Comparison of ENCODE assay signal across 10 cellular contexts in genomic region chr11:328516-329100, GRCh38. TPM values are rescaled to one million over a fixed set of nuclear protein-coding genes. Genes with fewer than 3 reads are reported as not detected.
DNase-seq lines count a peak whose midpoint lies in the region; ATAC-seq, FAIRE-seq and TF ChIP-seq lines count a peak whose summit lies in the region.
"Not testable (repeated sequence)": the region's sequence is repeated elsewhere in the genome, so short reads cannot be mapped to it uniquely, and the experiment has no call there.
"Had no signal": no experiment of that assay in that cellular context is flagged by ENCODE, and none has a peak within 500 bp of the region (broad histone marks: within the 10 kb centered on the region; RNA-seq: fewer than 3 reads in every experiment).

No MANE protein-coding gene starts in this region.

- not testable (repeated sequence) for TF ChIP-seq CTCF in OCI-LY3 (IDR thresholded peaks at IDR 0.05; ENCODE audit: low read depth, low read length); GM12878 (IDR thresholded peaks at IDR 0.05 in 2 of 3, conservative IDR thresholded peaks at IDR 0.05 in 1 of 3; ENCODE audit: control insufficient read depth in 2 of 3, extremely low read depth in 1 of 3, insufficient read depth in 1 of 3, low read depth in 3 of 3, low read length in 3 of 3); nephron (IDR thresholded peaks at IDR 0.05; ENCODE audit: unreplicated experiment in 3 of 3); testis (IDR thresholded peaks at IDR 0.05)

- H3K4me3 Mint-ChIP-seq in CD4-positive, alpha-beta memory T cell, result peak overlapping the region in 1 of 8 donors; percentile 43
- H3K4me3 Mint-ChIP-seq in activated CD4-positive, alpha-beta T cell treated with anti-CD3 and anti-CD28 coated beads, Interleukin-2, amount 10 ng/mL, durations not matched to agents 24 days and 14 days, result peak overlapping the region; percentile 69
- not testable (repeated sequence) for H3K4me3 Mint-ChIP-seq in activated T-helper 17 cell treated with anti-CD3 and anti-CD28 coated beads, Interleukin-2, amount 50 U/mL, for 72 hours
- H3K4me3 Mint-ChIP-seq in immature natural killer cell (peak overlapping the region in 1 of 5 donors; percentile 84), nephron (peak overlapping the region in 1 of 3 experiments; percentile 29)

- RAD21 ChIA-PET in GM12878 (lab: Charles Lee; ENCODE audit: unreplicated experiment), result interaction anchor here (0.8 to 5.2 kb wide), 12 partner anchors 12 to 121 kb away, joined by 3 to 68 read pairs (median 8); partner anchors contain the start of genes BET1L, IFITM2 and RIC8A

- peaks cover 33 to 87% (median 57%) of the 10 kb centered on the region in 4 donors for H3K4me1 Mint-ChIP-seq in CD4-positive, alpha-beta memory T cell
- peaks cover 58% of the 10 kb centered on the region for H3K4me1 Mint-ChIP-seq in activated CD4-positive, alpha-beta T cell treated with anti-CD3 and anti-CD28 coated beads, Interleukin-2, amount 10 ng/mL, durations not matched to agents 24 days and 14 days
- peaks cover 23% of the 10 kb centered on the region for H3K4me1 Mint-ChIP-seq in activated T-helper 17 cell treated with anti-CD3 and anti-CD28 coated beads, Interleukin-2, amount 50 U/mL, for 72 hours
- peaks cover 90 to 91% of the 10 kb centered on the region in 2 donors for H3K4me1 Mint-ChIP-seq in immature natural killer cell
- H3K4me1 Mint-ChIP-seq in nephron, result peaks cover 54% of the 10 kb centered on the region

- not testable (repeated sequence) for FAIRE-seq in GM12878 (lab: Jason Lieb, UNC)

- SMC1A ChIA-PET in GM12878 (lab: Charles Lee; ENCODE audit: uncharacterized antibody, unreplicated experiment), result interaction anchor here (0.7 to 4.5 kb wide), 12 partner anchors 12 to 78 kb away, joined by 3 to 44 read pairs (median 14); no protein-coding TSS in a partner anchor

- CTCF ChIA-PET in CD4-positive, alpha-beta memory T cell (lab: Charles Lee; ENCODE audit: partially characterized antibody), result interaction anchor here (2.1 to 2.8 kb wide), 2 partner anchors 11 to 25 kb away, joined by 10 to 18 read pairs; no protein-coding TSS in a partner anchor
- CTCF ChIA-PET in GM12878 (lab: Yijun Ruan, JAX), result interaction anchor here (0.9 to 5.4 kb wide), 10 partner anchors 12 to 39 kb away, joined by 3 to 43 read pairs (median 12); partner anchors contain the start of genes IFITM2 and PGGHG

- TF ChIP-seq POLR2A in GM12878 (IDR thresholded peaks at IDR 0.05; ENCODE audit: low read depth, low read length); testis (IDR thresholded peaks at IDR 0.05): not testable (repeated sequence)

- intact Hi-C loops in CD4-positive, alpha-beta memory T cell (cut with micrococcal nuclease); activated CD4-positive, alpha-beta T cell treated with anti-CD3 and anti-CD28 coated beads, Interleukin-2, amount 10 ng/mL, durations not matched to agents 24 days and 14 days (cut with micrococcal nuclease); GM12878 (cut with micrococcal nuclease; ENCODE audit: unreplicated experiment); testis (cut with DNase I; ENCODE audit: low total_unique reads): not testable (repeated sequence)

- ATAC-seq in activated T-helper 17 cell treated with anti-CD3 and anti-CD28 coated beads, Interleukin-2, amount 50 U/mL, for 72 hours (replicated peaks); GM12878: not testable (repeated sequence)

- H3K27ac Mint-ChIP-seq in CD4-positive, alpha-beta memory T cell, result peak overlapping the region in 4 of 7 donors; percentile 83 to 89 (median 84)
- peak overlapping the region; percentile 85 for H3K27ac Mint-ChIP-seq in activated CD4-positive, alpha-beta T cell treated with anti-CD3 and anti-CD28 coated beads, Interleukin-2, amount 10 ng/mL, durations not matched to agents 24 days and 14 days
- peak overlapping the region; percentile 62 for H3K27ac Mint-ChIP-seq in activated T-helper 17 cell treated with anti-CD3 and anti-CD28 coated beads, Interleukin-2, amount 50 U/mL, for 72 hours
- H3K27ac Mint-ChIP-seq in immature natural killer cell (peak overlapping the region; percentile 84 to 95 (median 90)), nephron (peak overlapping the region; percentile 88 to 95 (median 89))

- H3K4me2 ChIP-seq in OCI-LY3 (ENCODE audit: low read length) (peak overlapping the region; percentile 54), GM12878 (ENCODE audit: control insufficient read depth, insufficient read depth) (0 out of 2 replicates have a peak overlapping the region, but pooled peaks have one; percentile 10)

- not testable (repeated sequence) for H3K9me3 ChIP-seq in CD4-positive, alpha-beta memory T cell (ENCODE audit: control insufficient read depth in 1 of 2, low read length in 2 of 2); OCI-LY3 (ENCODE audit: insufficient read depth, low read length); GM12878 (replicated peaks; ENCODE audit: control insufficient read depth, insufficient read depth, low read length); testis

- in situ Hi-C loops in GM12878 (cut with MboI), result not testable (repeated sequence)

- H3K4me1 ChIP-seq in CD4-positive, alpha-beta memory T cell (ENCODE audit: insufficient read depth, low read length), result peaks cover 50% of the 10 kb centered on the region
- H3K4me1 ChIP-seq in OCI-LY3 (ENCODE audit: low read length), result peaks cover 56% of the 10 kb centered on the region
- H3K4me1 ChIP-seq in GM12878 (ENCODE audit: control insufficient read depth, insufficient read depth, low read length), result peaks cover 51% of the 10 kb centered on the region
- peaks cover 55% of the 10 kb centered on the region for H3K4me1 ChIP-seq in testis

- H4K20me1 ChIP-seq in OCI-LY3 (ENCODE audit: insufficient read depth, low read length); GM12878 (ENCODE audit: control insufficient read depth, insufficient read depth): not testable (repeated sequence)

- H2AFZ ChIP-seq in OCI-LY3 (ENCODE audit: low read depth, low read length); GM12878 (ENCODE audit: control insufficient read depth, low read depth, low read length): not testable (repeated sequence)

- H3K27me3 Mint-ChIP-seq in CD4-positive, alpha-beta memory T cell; activated CD4-positive, alpha-beta T cell treated with anti-CD3 and anti-CD28 coated beads, Interleukin-2, amount 10 ng/mL, durations not matched to agents 24 days and 14 days; activated T-helper 17 cell treated with anti-CD3 and anti-CD28 coated beads, Interleukin-2, amount 50 U/mL, for 72 hours; nephron (ENCODE audit: low read depth): not testable (repeated sequence)
- H3K27me3 Mint-ChIP-seq in immature natural killer cell (ENCODE audit: low read depth in 3 of 3), result peaks cover 11 to 22% (median 17%) of the 10 kb centered on the region in 3 donors

- H3K36me3 Mint-ChIP-seq in CD4-positive, alpha-beta memory T cell; activated CD4-positive, alpha-beta T cell treated with anti-CD3 and anti-CD28 coated beads, Interleukin-2, amount 10 ng/mL, durations not matched to agents 24 days and 14 days (ENCODE audit: low read depth); activated T-helper 17 cell treated with anti-CD3 and anti-CD28 coated beads, Interleukin-2, amount 50 U/mL, for 72 hours (ENCODE audit: low read depth); immature natural killer cell; nephron (ENCODE audit: low read depth): not testable (repeated sequence)

- not testable (repeated sequence) for DNase-seq in CD4-positive, alpha-beta memory T cell; GM12878 (ENCODE audit: low read depth, low spot score); immature natural killer cell; testis
- DNase-seq in activated CD4-positive, alpha-beta T cell treated with anti-CD3 and anti-CD28 coated beads, Interleukin-2, amount 10 ng/mL, durations not matched to agents 24 days and 14 days, result peak; percentile 54

- H3K9me3 Mint-ChIP-seq in CD4-positive, alpha-beta memory T cell; activated CD4-positive, alpha-beta T cell treated with anti-CD3 and anti-CD28 coated beads, Interleukin-2, amount 10 ng/mL, durations not matched to agents 24 days and 14 days; activated T-helper 17 cell treated with anti-CD3 and anti-CD28 coated beads, Interleukin-2, amount 50 U/mL, for 72 hours; immature natural killer cell; nephron: not testable (repeated sequence)

- peak overlapping the region; percentile 51; the same call in 1 of the 2 replicates for H3K9ac ChIP-seq in OCI-LY3 (ENCODE audit: low read length)
- not testable (repeated sequence) for H3K9ac ChIP-seq in GM12878 (ENCODE audit: control insufficient read depth, insufficient read depth, low read length)

- WGBS in GM12878 (ENCODE audit: insufficient coverage, insufficient replicate concordance, low lambda C conversion rate, missing lambda C conversion rate), result 91% methylated on average over 12 of the region's 15 CpGs
- 76 to 77% methylated on average over 15 of the region's 15 CpGs for WGBS in testis, 2 donors

- BruUV-seq in GM12878 (replicated peaks; lab: Mats Ljungman, UMichigan), result not testable (repeated sequence)

- not testable (repeated sequence) for H3K36me3 ChIP-seq in CD4-positive, alpha-beta memory T cell (ENCODE audit: insufficient read depth, low read length); OCI-LY3 (replicated peaks; ENCODE audit: low read depth, low read length); GM12878 (ENCODE audit: control insufficient read depth in 2 of 2, insufficient read depth in 2 of 2, low read length in 1 of 2); testis (ENCODE audit: low read depth, missing control alignments)

- POLR2A ChIA-PET in CD4-positive, alpha-beta memory T cell (lab: Charles Lee; ENCODE audit: partially characterized antibody), result interaction anchor here (1.3 to 2.1 kb wide), 6 partner anchors 12 to 41 kb away, joined by 4 to 16 read pairs (median 6); partner anchors contain the start of gene PGGHG
- POLR2A ChIA-PET in GM12878 (lab: Charles Lee), result interaction anchor here (0.6 to 6.0 kb wide), 13 partner anchors 11 to 176 kb away, joined by 3 to 86 read pairs (median 14); partner anchors contain the start of gene IFITM1

- not testable (repeated sequence) for H3K4me3 ChIP-seq in CD4-positive, alpha-beta memory T cell (ENCODE audit: low read length in 2 of 2); OCI-LY3 (ENCODE audit: low read length); GM12878; testis

- H3K79me2 ChIP-seq in OCI-LY3 (ENCODE audit: low read length); GM12878 (ENCODE audit: control insufficient read depth, insufficient read depth, low read length): not testable (repeated sequence)

- not testable (repeated sequence) for H3K27me3 ChIP-seq in CD4-positive, alpha-beta memory T cell (ENCODE audit: insufficient read depth, low read length); OCI-LY3 (ENCODE audit: low read depth, low read length); GM12878 (replicated peaks in 1 of 2; ENCODE audit: control insufficient read depth in 2 of 2, insufficient read depth in 2 of 2, low read length in 1 of 2); testis

- not testable (repeated sequence) for TF ChIP-seq EP300 in GM12878 (IDR thresholded peaks at IDR 0.05; ENCODE audit: borderline replicate concordance in 1 of 2, control insufficient read depth in 1 of 2, low read depth in 2 of 2, low read length in 2 of 2)

- not testable (repeated sequence) for H3K27ac ChIP-seq in CD4-positive, alpha-beta memory T cell (ENCODE audit: low read depth, low read length)
- H3K27ac ChIP-seq in OCI-LY3 (ENCODE audit: low read length) (peak overlapping the region; percentile 81), GM12878 (ENCODE audit: control insufficient read depth, insufficient read depth) (peak overlapping the region; percentile 51; the same call in 1 of the 2 replicates), testis (peak overlapping the region; percentile 91 to 94)

- not testable (repeated sequence) for TF ChIP-seq RAD21 in GM12878 (IDR thresholded peaks at IDR 0.05; ENCODE audit: insufficient read depth, low read depth, low read length)

RNA-seq across cellular contexts. Expression of gene IFITM3, which starts 7.9 kb away (rescaled TPM):
- 1 to 10 TPM; 6.2 to 7.2 TPM for total RNA-seq in CD4-positive, alpha-beta memory T cell
- 100 to 1,000 TPM in 1 of 2 donors, 1 to 10 TPM in 1; 9.1 to 108 TPM for polyA plus RNA-seq in CD4-positive, alpha-beta memory T cell
- 5.0 and 6.0 TPM in 2 replicates for total RNA-seq in activated CD4-positive, alpha-beta T cell treated with anti-CD3 and anti-CD28 coated beads, Interleukin-2, amount 10 ng/mL, durations not matched to agents 24 days and 14 days
- total RNA-seq in activated T-helper 17 cell treated with anti-CD3 and anti-CD28 coated beads, Interleukin-2, amount 50 U/mL, for 72 hours, result 10 to 100 TPM in 1 of 2 donors, 1 to 10 TPM in 1; 2.7 to 26.0 TPM
- total RNA-seq in GM12878 (2013; cell fraction: nucleolus; rRNA removed), result 0.61 TPM in 1 of 2 replicates, not detected in the other
- total RNA-seq in GM12878 (2014; rRNA removed) (0.33 and 1.3 TPM in 2 replicates), GM12878 (2014; rRNA removed; fragmentation: Illumina TruSeq; extraction: Trizol) (0.54 and 0.88 TPM in 2 replicates), GM12878 (2021) (2.5 and 3.0 TPM in 2 replicates), testis (100 to 1,000 TPM; 256 to 459 TPM)
- 2.3 TPM for polyA plus RNA-seq in GM12878 (2011; ENCODE audit: low read depth)
- polyA plus RNA-seq in GM12878 (2011; rRNA removed) (0.58 and 0.98 TPM in 2 replicates), GM12878 (2014; fragmentation: Illumina TruSeq; extraction: Trizol) (1.5 TPM in 1 of 2 replicates, not detected in the other), GM12878 (2014; fragmentation: Nextera tagmentation; extraction: Ambion mirVana) (1 to 10 TPM; 2.1 to 2.3 TPM), GM12878 (2014; rRNA removed) (0.77 and 1.8 TPM in 2 replicates), GM12878 (2016; fragmentation: Nextera tagmentation; extraction: Ambion mirVana) (1 to 10 TPM; 2.2 to 3.6 TPM), immature natural killer cell (100 to 1,000 TPM; 138 to 675 (median 423) TPM), testis (ENCODE audit: insufficient read depth, low read depth, low replicate concordance) (717 TPM)
- polyA plus RNA-seq in GM12878 (2011; cell fraction: cytosol; rRNA removed), result 0.54 and 1.2 TPM in 2 replicates
- polyA plus RNA-seq in GM12878 (2011; cell fraction: nucleus; rRNA removed), result 1.2 and 1.6 TPM in 2 replicates
- polyA plus RNA-seq in GM12878 (2012), result 2.1 and 2.4 TPM in 2 replicates
- polyA minus RNA-seq in GM12878 (2011; rRNA and poly(A)+ RNA removed), result not detected in 2 replicates
- polyA minus RNA-seq in GM12878 (2011; cell fraction: cytosol; rRNA and poly(A)+ RNA removed), result 3.7 and 7.7 TPM in 2 replicates
- polyA minus RNA-seq in GM12878 (2011; cell fraction: nucleus; rRNA and poly(A)+ RNA removed), result 0.97 and 1.3 TPM in 2 replicates

RNA-seq across cellular contexts. Expression of gene IFITM1, which starts 14.8 kb away (rescaled TPM):
- total RNA-seq in CD4-positive, alpha-beta memory T cell, result 100 to 1,000 TPM; 119 to 121 TPM
- polyA plus RNA-seq in CD4-positive, alpha-beta memory T cell, result 1,000 to 10,000 TPM; 2,073 to 2,173 TPM
- 241 and 256 TPM in 2 replicates for total RNA-seq in activated CD4-positive, alpha-beta T cell treated with anti-CD3 and anti-CD28 coated beads, Interleukin-2, amount 10 ng/mL, durations not matched to agents 24 days and 14 days
- 10 to 100 TPM; 95.7 to 97.1 TPM for total RNA-seq in activated T-helper 17 cell treated with anti-CD3 and anti-CD28 coated beads, Interleukin-2, amount 50 U/mL, for 72 hours
- total RNA-seq in GM12878 (2013; cell fraction: nucleolus; rRNA removed), result 166 and 177 TPM in 2 replicates
- total RNA-seq in GM12878 (2014; rRNA removed) (543 and 574 TPM in 2 replicates), GM12878 (2014; rRNA removed; fragmentation: Illumina TruSeq; extraction: Trizol) (485 and 549 TPM in 2 replicates), GM12878 (2021) (396 and 453 TPM in 2 replicates), testis (10 to 100 TPM; 63.1 to 93.3 TPM)
- 839 TPM for polyA plus RNA-seq in GM12878 (2011; ENCODE audit: low read depth)
- polyA plus RNA-seq in GM12878 (2011; rRNA removed) (240 and 671 TPM in 2 replicates), GM12878 (2014; fragmentation: Illumina TruSeq; extraction: Trizol) (491 and 1,007 TPM in 2 replicates), GM12878 (2014; fragmentation: Nextera tagmentation; extraction: Ambion mirVana) (1,000 to 10,000 TPM; 1,771 to 2,788 TPM), GM12878 (2014; rRNA removed) (864 and 887 TPM in 2 replicates), GM12878 (2016; fragmentation: Nextera tagmentation; extraction: Ambion mirVana) (100 to 1,000 TPM; 456 to 479 TPM), immature natural killer cell (1,000 to 10,000 TPM; 2,792 to 4,533 (median 3,562) TPM), testis (ENCODE audit: insufficient read depth, low read depth, low replicate concordance) (146 TPM)
- 1,141 and 1,225 TPM in 2 replicates for polyA plus RNA-seq in GM12878 (2011; cell fraction: cytosol; rRNA removed)
- polyA plus RNA-seq in GM12878 (2011; cell fraction: nucleus; rRNA removed), result 403 and 488 TPM in 2 replicates
- polyA plus RNA-seq in GM12878 (2012), result 758 and 904 TPM in 2 replicates
- 804 and 1,098 TPM in 2 replicates for polyA minus RNA-seq in GM12878 (2011; rRNA and poly(A)+ RNA removed)
- polyA minus RNA-seq in GM12878 (2011; cell fraction: cytosol; rRNA and poly(A)+ RNA removed), result 178 and 190 TPM in 2 replicates
- 183 and 217 TPM in 2 replicates for polyA minus RNA-seq in GM12878 (2011; cell fraction: nucleus; rRNA and poly(A)+ RNA removed)

RNA-seq across cellular contexts. Expression of gene IFITM2, which starts 21.0 kb away (rescaled TPM):
- 100 to 1,000 TPM; 202 to 203 TPM for total RNA-seq in CD4-positive, alpha-beta memory T cell
- 1,000 to 10,000 TPM; 2,491 to 3,716 TPM for polyA plus RNA-seq in CD4-positive, alpha-beta memory T cell
- 659 and 674 TPM in 2 replicates for total RNA-seq in activated CD4-positive, alpha-beta T cell treated with anti-CD3 and anti-CD28 coated beads, Interleukin-2, amount 10 ng/mL, durations not matched to agents 24 days and 14 days
- total RNA-seq in activated T-helper 17 cell treated with anti-CD3 and anti-CD28 coated beads, Interleukin-2, amount 50 U/mL, for 72 hours, result 100 to 1,000 TPM; 187 to 261 TPM
- 32.0 and 32.3 TPM in 2 replicates for total RNA-seq in GM12878 (2013; cell fraction: nucleolus; rRNA removed)
- total RNA-seq in GM12878 (2014; rRNA removed) (267 and 271 TPM in 2 replicates), GM12878 (2014; rRNA removed; fragmentation: Illumina TruSeq; extraction: Trizol) (295 and 327 TPM in 2 replicates), GM12878 (2021) (676 and 768 TPM in 2 replicates), testis (100 to 1,000 TPM; 119 to 169 TPM)
- polyA plus RNA-seq in GM12878 (2011; ENCODE audit: low read depth), result 582 TPM
- polyA plus RNA-seq in GM12878 (2011; rRNA removed) (116 and 205 TPM in 2 replicates), GM12878 (2014; fragmentation: Illumina TruSeq; extraction: Trizol) (422 and 741 TPM in 2 replicates), GM12878 (2014; fragmentation: Nextera tagmentation; extraction: Ambion mirVana) (1,000 to 10,000 TPM; 2,669 to 3,672 TPM), GM12878 (2014; rRNA removed) (611 and 755 TPM in 2 replicates), GM12878 (2016; fragmentation: Nextera tagmentation; extraction: Ambion mirVana) (100 to 1,000 TPM; 707 to 829 TPM), immature natural killer cell (1,000 to 10,000 TPM; 4,348 to 7,867 (median 6,958) TPM), testis (ENCODE audit: insufficient read depth, low read depth, low replicate concordance) (283 TPM)
- polyA plus RNA-seq in GM12878 (2011; cell fraction: cytosol; rRNA removed), result 159 and 247 TPM in 2 replicates
- polyA plus RNA-seq in GM12878 (2011; cell fraction: nucleus; rRNA removed), result 40.7 and 48.7 TPM in 2 replicates
- polyA plus RNA-seq in GM12878 (2012), result 605 and 961 TPM in 2 replicates
- polyA minus RNA-seq in GM12878 (2011; rRNA and poly(A)+ RNA removed), result 67.7 and 77.6 TPM in 2 replicates
- 83.9 and 93.5 TPM in 2 replicates for polyA minus RNA-seq in GM12878 (2011; cell fraction: cytosol; rRNA and poly(A)+ RNA removed)
- polyA minus RNA-seq in GM12878 (2011; cell fraction: nucleus; rRNA and poly(A)+ RNA removed), result 31.3 and 51.8 TPM in 2 replicates

RNA-seq across cellular contexts. Expression of gene IFITM5, which starts 29.3 kb away (rescaled TPM):
- total RNA-seq in CD4-positive, alpha-beta memory T cell, result not detected
- polyA plus RNA-seq in CD4-positive, alpha-beta memory T cell, result not detected
- total RNA-seq in activated CD4-positive, alpha-beta T cell treated with anti-CD3 and anti-CD28 coated beads, Interleukin-2, amount 10 ng/mL, durations not matched to agents 24 days and 14 days, result not detected in 2 replicates
- not detected for total RNA-seq in activated T-helper 17 cell treated with anti-CD3 and anti-CD28 coated beads, Interleukin-2, amount 50 U/mL, for 72 hours
- not detected in 2 replicates for total RNA-seq in GM12878 (2013; cell fraction: nucleolus; rRNA removed)
- not detected in 2 replicates for total RNA-seq in GM12878 (2014; rRNA removed)
- not detected in 2 replicates for total RNA-seq in GM12878 (2014; rRNA removed; fragmentation: Illumina TruSeq; extraction: Trizol)
- total RNA-seq in GM12878 (2021), result not detected in 2 replicates
- not detected for polyA plus RNA-seq in GM12878 (2011; ENCODE audit: low read depth)
- not detected in 2 replicates for polyA plus RNA-seq in GM12878 (2011; rRNA removed)
- not detected in 2 replicates for polyA plus RNA-seq in GM12878 (2011; cell fraction: cytosol; rRNA removed)
- not detected in 2 replicates for polyA plus RNA-seq in GM12878 (2011; cell fraction: nucleus; rRNA removed)
- not detected in 2 replicates for polyA plus RNA-seq in GM12878 (2012)
- not detected in 2 replicates for polyA plus RNA-seq in GM12878 (2014; fragmentation: Illumina TruSeq; extraction: Trizol)
- not detected for polyA plus RNA-seq in GM12878 (2014; fragmentation: Nextera tagmentation; extraction: Ambion mirVana)
- polyA plus RNA-seq in GM12878 (2014; rRNA removed), result not detected in 2 replicates
- polyA plus RNA-seq in GM12878 (2016; fragmentation: Nextera tagmentation; extraction: Ambion mirVana), result not detected
- not detected in 2 replicates for polyA minus RNA-seq in GM12878 (2011; rRNA and poly(A)+ RNA removed)
- not detected in 2 replicates for polyA minus RNA-seq in GM12878 (2011; cell fraction: cytosol; rRNA and poly(A)+ RNA removed)
- polyA minus RNA-seq in GM12878 (2011; cell fraction: nucleus; rRNA and poly(A)+ RNA removed), result not detected in 2 replicates
- not detected for polyA plus RNA-seq in immature natural killer cell
- total RNA-seq in testis, result not detected
- polyA plus RNA-seq in testis (ENCODE audit: insufficient read depth, low read depth, low replicate concordance), result not detected
- total RNA-seq: A673, IMR-90 had no signal
- polyA plus RNA-seq: IMR-90 had no signal

RNA-seq across cellular contexts. Expression of gene PGGHG, which starts 39.7 kb away (rescaled TPM):
- total RNA-seq in CD4-positive, alpha-beta memory T cell, result 100 to 1,000 TPM; 304 TPM
- polyA plus RNA-seq in CD4-positive, alpha-beta memory T cell, result 1 to 10 TPM; 3.0 to 5.6 TPM
- 136 and 142 TPM in 2 replicates for total RNA-seq in activated CD4-positive, alpha-beta T cell treated with anti-CD3 and anti-CD28 coated beads, Interleukin-2, amount 10 ng/mL, durations not matched to agents 24 days and 14 days
- total RNA-seq in activated T-helper 17 cell treated with anti-CD3 and anti-CD28 coated beads, Interleukin-2, amount 50 U/mL, for 72 hours, result 100 to 1,000 TPM in 1 of 2 donors, 10 to 100 TPM in 1; 31.7 to 196 TPM
- total RNA-seq in GM12878 (2013; cell fraction: nucleolus; rRNA removed), result 80.7 and 93.8 TPM in 2 replicates
- total RNA-seq in GM12878 (2014; rRNA removed) (3.5 and 3.9 TPM in 2 replicates), GM12878 (2014; rRNA removed; fragmentation: Illumina TruSeq; extraction: Trizol) (1.3 and 1.9 TPM in 2 replicates), GM12878 (2021) (7.3 and 8.2 TPM in 2 replicates), testis (10 to 100 TPM; 26.5 to 32.5 TPM)
- 13.0 TPM for polyA plus RNA-seq in GM12878 (2011; ENCODE audit: low read depth)
- polyA plus RNA-seq in GM12878 (2011; rRNA removed) (1.7 and 2.9 TPM in 2 replicates), GM12878 (2014; fragmentation: Illumina TruSeq; extraction: Trizol) (0.17 and 1.5 TPM in 2 replicates), GM12878 (2014; fragmentation: Nextera tagmentation; extraction: Ambion mirVana) (under 1 TPM; 0.10 to 0.27 TPM), GM12878 (2014; rRNA removed) (7.9 and 8.3 TPM in 2 replicates), GM12878 (2016; fragmentation: Nextera tagmentation; extraction: Ambion mirVana) (1 to 10 TPM; 1.0 to 1.7 TPM), immature natural killer cell (10 to 100 TPM in 2 of 3 donors, 1 to 10 TPM in 1; 8.1 to 17.4 (median 11.4) TPM), testis (ENCODE audit: insufficient read depth, low read depth, low replicate concordance) (8.2 TPM)
- 2.1 and 4.4 TPM in 2 replicates for polyA plus RNA-seq in GM12878 (2011; cell fraction: cytosol; rRNA removed)
- polyA plus RNA-seq in GM12878 (2011; cell fraction: nucleus; rRNA removed), result 82.4 and 97.9 TPM in 2 replicates
- polyA plus RNA-seq in GM12878 (2012), result 34.6 and 36.7 TPM in 2 replicates
- 0.80 and 2.4 TPM in 2 replicates for polyA minus RNA-seq in GM12878 (2011; rRNA and poly(A)+ RNA removed)
- polyA minus RNA-seq in GM12878 (2011; cell fraction: cytosol; rRNA and poly(A)+ RNA removed), result 0.80 and 1.1 TPM in 2 replicates
- 7.3 and 13.1 TPM in 2 replicates for polyA minus RNA-seq in GM12878 (2011; cell fraction: nucleus; rRNA and poly(A)+ RNA removed)

Comparison
In these comparisons a context has a peak if more than half of its experiments do, and no peak if none do; other contexts are left out.
1. RNA of gene IFITM3, which starts 7.9 kb away (total RNA-seq): 256 to 459 TPM in testis; 2.7 to 26.0 TPM in activated T-helper 17 cell treated with anti-CD3 and anti-CD28 coated beads, Interleukin-2, amount 50 U/mL, for 72 hours, 6.2 to 7.2 TPM in CD4-positive, alpha-beta memory T cell, 5.0 to 6.0 TPM in activated CD4-positive, alpha-beta T cell treated with anti-CD3 and anti-CD28 coated beads, Interleukin-2, amount 10 ng/mL, durations not matched to agents 24 days and 14 days and 0.33 to 3.0 TPM in GM12878; every median in the first group is over 4 times any median in the second.
2. Peak in every context shown above with its lines, with median percentiles within 50 percentile points of each other: H3K27ac Mint-ChIP-seq.